1 cellular context compared by ENCODE assay signal in the genomic region with DNA sequence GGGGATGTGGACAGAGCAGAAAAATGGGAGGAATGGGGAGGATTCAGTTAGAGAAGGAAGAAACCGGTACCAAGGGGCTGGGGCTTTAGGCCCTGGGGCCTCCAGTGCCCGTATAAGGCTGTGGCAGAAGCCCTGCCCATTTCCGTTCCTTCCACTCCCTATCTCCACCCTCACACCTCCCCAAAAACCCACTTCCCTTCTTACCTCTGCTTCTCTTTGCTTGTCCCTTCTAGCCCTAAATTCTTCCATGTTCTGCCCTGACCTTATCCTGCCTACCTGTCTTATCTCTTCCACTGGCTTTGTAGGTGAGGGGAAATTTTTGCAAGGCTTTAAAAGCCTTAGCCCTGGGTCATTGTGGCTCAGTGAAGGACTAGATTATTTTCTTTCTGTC.
TF ChIP-seq lines count a peak whose summit lies in the region.

No MANE protein-coding gene starts in this region.

TF ChIP-seq in K562, 482 proteins besides CTCF, POLR2A, EP300 and RAD21 (continued from another document):
- no peak for TF ChIP-seq ATF6 (CRISPR knock-in tag; IDR thresholded peaks at IDR 0.05)
- no peak for TF ChIP-seq TAF1 (IDR thresholded peaks at IDR 0.05; ENCODE audit: control insufficient read depth, extremely low read depth, insufficient read depth, low read length, severe bottlenecking)
- TF ChIP-seq ZBTB26 (CRISPR knock-in tag; IDR thresholded peaks at IDR 0.05) = peak; percentile 82; the same call in 1 of the 2 replicates
- peak; percentile 43; the same call in 1 of the 2 replicates for TF ChIP-seq ELF4 (CRISPR knock-in tag; IDR thresholded peaks at IDR 0.05)
- TF ChIP-seq CBX3 (IDR thresholded peaks at IDR 0.05; ENCODE audit: borderline replicate concordance in 1 of 2, low read length in 2 of 2) = no peak
- TF ChIP-seq RBFOX2 (IDR thresholded peaks at IDR 0.05; ENCODE audit: low read depth, low read length) = peak; percentile 60
- TF ChIP-seq HSF4 (CRISPR knock-in tag; IDR thresholded peaks at IDR 0.05; ENCODE audit: borderline replicate concordance) = no peak
- no peak for TF ChIP-seq BDP1 (IDR thresholded peaks at IDR 0.05; ENCODE audit: insufficient read depth, insufficient read length)
- TF ChIP-seq ZNF354B (CRISPR knock-in tag; IDR thresholded peaks at IDR 0.05) = no peak
- TF ChIP-seq TAF9B (IDR thresholded peaks at IDR 0.05; ENCODE audit: partially characterized antibody) = no peak
- no peak for TF ChIP-seq STAG1 (CRISPR knock-in tag; IDR thresholded peaks at IDR 0.05; ENCODE audit: borderline replicate concordance)
- TF ChIP-seq, protein P1, sequence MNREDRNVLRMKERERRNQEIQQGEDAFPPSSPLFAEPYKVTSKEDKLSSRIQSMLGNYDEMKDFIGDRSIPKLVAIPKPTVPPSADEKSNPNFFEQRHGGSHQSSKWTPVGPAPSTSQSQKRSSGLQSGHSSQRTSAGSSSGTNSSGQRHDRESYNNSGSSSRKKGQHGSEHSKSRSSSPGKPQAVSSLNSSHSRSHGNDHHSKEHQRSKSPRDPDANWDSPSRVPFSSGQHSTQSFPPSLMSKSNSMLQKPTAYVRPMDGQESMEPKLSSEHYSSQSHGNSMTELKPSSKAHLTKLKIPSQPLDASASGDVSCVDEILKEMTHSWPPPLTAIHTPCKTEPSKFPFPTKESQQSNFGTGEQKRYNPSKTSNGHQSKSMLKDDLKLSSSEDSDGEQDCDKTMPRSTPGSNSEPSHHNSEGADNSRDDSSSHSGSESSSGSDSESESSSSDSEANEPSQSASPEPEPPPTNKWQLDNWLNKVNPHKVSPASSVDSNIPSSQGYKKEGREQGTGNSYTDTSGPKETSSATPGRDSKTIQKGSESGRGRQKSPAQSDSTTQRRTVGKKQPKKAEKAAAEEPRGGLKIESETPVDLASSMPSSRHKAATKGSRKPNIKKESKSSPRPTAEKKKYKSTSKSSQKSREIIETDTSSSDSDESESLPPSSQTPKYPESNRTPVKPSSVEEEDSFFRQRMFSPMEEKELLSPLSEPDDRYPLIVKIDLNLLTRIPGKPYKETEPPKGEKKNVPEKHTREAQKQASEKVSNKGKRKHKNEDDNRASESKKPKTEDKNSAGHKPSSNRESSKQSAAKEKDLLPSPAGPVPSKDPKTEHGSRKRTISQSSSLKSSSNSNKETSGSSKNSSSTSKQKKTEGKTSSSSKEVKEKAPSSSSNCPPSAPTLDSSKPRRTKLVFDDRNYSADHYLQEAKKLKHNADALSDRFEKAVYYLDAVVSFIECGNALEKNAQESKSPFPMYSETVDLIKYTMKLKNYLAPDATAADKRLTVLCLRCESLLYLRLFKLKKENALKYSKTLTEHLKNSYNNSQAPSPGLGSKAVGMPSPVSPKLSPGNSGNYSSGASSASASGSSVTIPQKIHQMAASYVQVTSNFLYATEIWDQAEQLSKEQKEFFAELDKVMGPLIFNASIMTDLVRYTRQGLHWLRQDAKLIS (CRISPR knock-in tag; IDR thresholded peaks at IDR 0.05) = no peak
- TF ChIP-seq ZNF57 (CRISPR knock-in tag; IDR thresholded peaks at IDR 0.05) = no peak
- TF ChIP-seq ZNF41 (CRISPR knock-in tag; conservative IDR thresholded peaks at IDR 0.05) = no peak
- TF ChIP-seq SNAPC5 (CRISPR knock-in tag; IDR thresholded peaks at IDR 0.05) = no peak
- TF ChIP-seq ZBTB17 (CRISPR knock-in tag; IDR thresholded peaks at IDR 0.05) = peak; percentile 33; the same call in 1 of the 2 replicates
- no peak for TF ChIP-seq ZNF583 (CRISPR knock-in tag; IDR thresholded peaks at IDR 0.05)
- no peak for TF ChIP-seq HNRNPUL1 (IDR thresholded peaks at IDR 0.05; ENCODE audit: low read length)
- TF ChIP-seq ZNF717 (CRISPR knock-in tag; IDR thresholded peaks at IDR 0.05) = no peak
- TF ChIP-seq SIX5 (IDR thresholded peaks at IDR 0.05; ENCODE audit: borderline replicate concordance in 1 of 2, insufficient read depth in 1 of 2, low read depth in 1 of 2, low read length in 2 of 2) = no peak
- TF ChIP-seq, protein P2, sequence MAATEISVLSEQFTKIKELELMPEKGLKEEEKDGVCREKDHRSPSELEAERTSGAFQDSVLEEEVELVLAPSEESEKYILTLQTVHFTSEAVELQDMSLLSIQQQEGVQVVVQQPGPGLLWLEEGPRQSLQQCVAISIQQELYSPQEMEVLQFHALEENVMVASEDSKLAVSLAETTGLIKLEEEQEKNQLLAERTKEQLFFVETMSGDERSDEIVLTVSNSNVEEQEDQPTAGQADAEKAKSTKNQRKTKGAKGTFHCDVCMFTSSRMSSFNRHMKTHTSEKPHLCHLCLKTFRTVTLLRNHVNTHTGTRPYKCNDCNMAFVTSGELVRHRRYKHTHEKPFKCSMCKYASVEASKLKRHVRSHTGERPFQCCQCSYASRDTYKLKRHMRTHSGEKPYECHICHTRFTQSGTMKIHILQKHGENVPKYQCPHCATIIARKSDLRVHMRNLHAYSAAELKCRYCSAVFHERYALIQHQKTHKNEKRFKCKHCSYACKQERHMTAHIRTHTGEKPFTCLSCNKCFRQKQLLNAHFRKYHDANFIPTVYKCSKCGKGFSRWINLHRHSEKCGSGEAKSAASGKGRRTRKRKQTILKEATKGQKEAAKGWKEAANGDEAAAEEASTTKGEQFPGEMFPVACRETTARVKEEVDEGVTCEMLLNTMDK (IDR thresholded peaks at IDR 0.05; ENCODE audit: borderline replicate concordance, insufficient read depth, low read depth, low read length, poor library complexity, severe bottlenecking) = no peak
- no peak for TF ChIP-seq ZSCAN32 (CRISPR knock-in tag; IDR thresholded peaks at IDR 0.05)
- no peak for TF ChIP-seq ZNF212 (CRISPR knock-in tag; IDR thresholded peaks at IDR 0.05)
- no peak for TF ChIP-seq KAT7 (CRISPR knock-in tag; IDR thresholded peaks at IDR 0.05; ENCODE audit: borderline replicate concordance)
- no peak for TF ChIP-seq PPARD (CRISPR knock-in tag; IDR thresholded peaks at IDR 0.05)
- no peak for TF ChIP-seq PKNOX1 (IDR thresholded peaks at IDR 0.05)
- no peak for TF ChIP-seq ZC3H4 (CRISPR knock-in tag; IDR thresholded peaks at IDR 0.05; ENCODE audit: borderline replicate concordance)
- no peak for TF ChIP-seq SOX6 (IDR thresholded peaks at IDR 0.05)
- no peak for TF ChIP-seq CC2D1A (IDR thresholded peaks at IDR 0.05)
- TF ChIP-seq ZNF140 (CRISPR knock-in tag; IDR thresholded peaks at IDR 0.05) = no peak
- no peak for TF ChIP-seq EGR1 (conservative IDR thresholded peaks at IDR 0.05)
- no peak for TF ChIP-seq ZBTB2 (IDR thresholded peaks at IDR 0.05)
- TF ChIP-seq EZH2 (IDR thresholded peaks at IDR 0.05; ENCODE audit: borderline replicate concordance, low read depth, low read length) = no peak
- peak; percentile 53; the same call in 1 of the 2 replicates for TF ChIP-seq POLR2G (IDR thresholded peaks at IDR 0.05; ENCODE audit: low read depth, low read length)
- TF ChIP-seq MAX (CRISPR knock-in tag; IDR thresholded peaks at IDR 0.05) = no peak
- TF ChIP-seq ERF (CRISPR knock-in tag; IDR thresholded peaks at IDR 0.05) = no peak
- no peak for TF ChIP-seq RBM14 (IDR thresholded peaks at IDR 0.05; ENCODE audit: borderline replicate concordance, insufficient read depth, low read depth, low read length)
- TF ChIP-seq ZNF609 (CRISPR knock-in tag; IDR thresholded peaks at IDR 0.05; ENCODE audit: borderline replicate concordance) = no peak
- 0 out of 2 replicates have a peak, but pooled peaks have one; percentile 33 for TF ChIP-seq NFXL1 (CRISPR knock-in tag; IDR thresholded peaks at IDR 0.05)
- 0 out of 2 replicates have a peak, but pooled peaks have one; percentile 41 for TF ChIP-seq HNRNPL (IDR thresholded peaks at IDR 0.05; ENCODE audit: low read depth, low read length)
- TF ChIP-seq, protein P3, sequence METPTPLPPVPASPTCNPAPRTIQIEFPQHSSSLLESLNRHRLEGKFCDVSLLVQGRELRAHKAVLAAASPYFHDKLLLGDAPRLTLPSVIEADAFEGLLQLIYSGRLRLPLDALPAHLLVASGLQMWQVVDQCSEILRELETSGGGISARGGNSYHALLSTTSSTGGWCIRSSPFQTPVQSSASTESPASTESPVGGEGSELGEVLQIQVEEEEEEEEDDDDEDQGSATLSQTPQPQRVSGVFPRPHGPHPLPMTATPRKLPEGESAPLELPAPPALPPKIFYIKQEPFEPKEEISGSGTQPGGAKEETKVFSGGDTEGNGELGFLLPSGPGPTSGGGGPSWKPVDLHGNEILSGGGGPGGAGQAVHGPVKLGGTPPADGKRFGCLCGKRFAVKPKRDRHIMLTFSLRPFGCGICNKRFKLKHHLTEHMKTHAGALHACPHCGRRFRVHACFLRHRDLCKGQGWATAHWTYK (CRISPR knock-in tag; IDR thresholded peaks at IDR 0.05) = 0 out of 2 replicates have a peak, but pooled peaks have one; percentile 50
- no peak for TF ChIP-seq YY1 (IDR thresholded peaks at IDR 0.05; ENCODE audit: borderline replicate concordance in 1 of 3, control insufficient read depth in 1 of 3, extremely low read depth in 1 of 3, insufficient read depth in 3 of 3, insufficient read length in 1 of 3, insufficient replicate concordance in 2 of 3, low read depth in 1 of 3, low read length in 2 of 3)
- no peak for TF ChIP-seq ZNF766 (CRISPR knock-in tag; conservative IDR thresholded peaks at IDR 0.05)
